21 cellular contexts compared by ENCODE assay signal in the genomic region with DNA sequence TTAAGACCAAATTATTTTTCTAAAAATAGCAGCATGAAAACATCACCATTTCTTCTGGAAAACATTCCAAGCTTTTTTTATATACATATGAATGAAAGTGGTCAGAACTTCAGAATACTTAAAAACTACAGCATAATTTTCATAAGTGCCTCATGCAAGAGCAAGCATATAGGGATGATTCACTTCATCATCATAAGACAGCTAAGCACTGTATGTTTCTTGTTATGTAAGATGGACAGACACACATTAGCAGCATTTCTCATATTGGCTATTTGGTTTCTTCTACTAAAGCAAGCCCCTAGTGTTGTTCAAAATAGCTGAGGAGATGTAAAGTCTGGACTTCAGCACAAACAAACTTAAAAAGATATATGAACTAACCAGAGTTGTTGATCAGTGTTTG.
"Had no signal": no experiment of that assay in that cellular context is flagged by ENCODE, and none has a peak within 500 bp of the region (broad histone marks: within the 10 kb centered on the region; RNA-seq: fewer than 3 reads in every experiment).

No MANE protein-coding gene starts in this region.

- H3K9ac ChIP-seq: neural progenitor cell had no signal

- H3K36me3 Mint-ChIP-seq: natural killer cell treated with Interleukin-12 subunit alpha and Interleukin-12 subunit beta and Interleukin-15 and Interleukin-18, amount 100 ng/mL, for 72 hours; neural progenitor cell had no signal

- H3K4me2 ChIP-seq: hepatocyte, neural progenitor cell had no signal

- H3K27me3 ChIP-seq: neural progenitor cell, ovary, right atrium auricular region had no signal

- H3K27ac ChIP-seq: hepatocyte, neural progenitor cell, ovary, right atrium auricular region, sigmoid colon, skin epidermis, stomach, thoracic aorta, transverse colon had no signal

- H3K4me3 Mint-ChIP-seq: dendritic cell treated with granulocyte-macrophage colony-stimulating factor and Interleukin-4, amounts not matched to agents 40 ng/mL and 50 ng/mL, for 4 days; natural killer cell treated with Interleukin-12 subunit alpha and Interleukin-12 subunit beta and Interleukin-15 and Interleukin-18, amount 100 ng/mL, for 72 hours; neural progenitor cell had no signal

- H2AFZ ChIP-seq: hepatocyte, neural progenitor cell had no signal

- H3K9me3 ChIP-seq: ovary, right atrium auricular region, sigmoid colon, stomach, thoracic aorta, transverse colon had no signal

- H3K27ac Mint-ChIP-seq: dendritic cell treated with granulocyte-macrophage colony-stimulating factor and Interleukin-4, amounts not matched to agents 40 ng/mL and 50 ng/mL, for 4 days; natural killer cell treated with Interleukin-12 subunit alpha and Interleukin-12 subunit beta and Interleukin-15 and Interleukin-18, amount 100 ng/mL, for 72 hours; neural progenitor cell had no signal

- H3K4me3 ChIP-seq: hepatocyte, lung, neural progenitor cell, ovary, right atrium auricular region, sigmoid colon, skin epidermis, stomach, thoracic aorta, transverse colon had no signal

- DNase-seq: foreskin melanocyte; head of caudate nucleus; left colon; left ventricle myocardium superior; mesenchymal stem cell; midbrain; nucleus accumbens; ovary; sigmoid colon; stimulated activated naive CD4-positive, alpha-beta T cell; stomach; substantia nigra; transverse colon had no signal

- H3K9me3 Mint-ChIP-seq: dendritic cell treated with granulocyte-macrophage colony-stimulating factor and Interleukin-4, amounts not matched to agents 40 ng/mL and 50 ng/mL, for 4 days; neural progenitor cell had no signal

- H3K4me1 ChIP-seq: sigmoid colon, stomach, transverse colon had no signal

- H3K36me3 ChIP-seq: neural progenitor cell, ovary, right atrium auricular region, sigmoid colon, stomach, thoracic aorta, transverse colon had no signal

- ATAC-seq: left colon; left ventricle myocardium superior; natural killer cell treated with Interleukin-12 subunit alpha and Interleukin-12 subunit beta and Interleukin-15 and Interleukin-18, amount 100 ng/mL, for 72 hours had no signal
